Comparison of ENCODE assay signal across 8 cellular contexts in genomic region chr10:102853944-102854694, GRCh38. TPM values are rescaled to one million over a fixed set of nuclear protein-coding genes. Genes with fewer than 3 reads are reported as not detected.
DNase-seq lines count a peak whose midpoint lies in the region; ATAC-seq and TF ChIP-seq lines count a peak whose summit lies in the region.

BORCS7 (plus strand) TSS chr10:102854259; CDS start chr10:102854287, 28 bp downstream.

- H3K4me1 ChIP-seq in DND-41 (ENCODE audit: insufficient read depth, low read length) (peaks cover 20% of the 10 kb centered on the region), GM23248 (ENCODE audit: insufficient read depth) (peaks cover 20% of the 10 kb centered on the region)

- H3K4me2 ChIP-seq in DND-41 (ENCODE audit: insufficient read depth, low read length) (peak within 1 kb of the TSS; percentile 94), GM23248 (ENCODE audit: unreplicated experiment) (peak within 1 kb of the TSS; percentile 75)

- H3K27me3 Mint-ChIP-seq in activated T-helper 17 cell treated with anti-CD3 and anti-CD28 coated beads, Interleukin-2, amount 50 U/mL, for 72 hours, result no peaks in the 10 kb centered on the region
- H3K27me3 Mint-ChIP-seq in naive thymus-derived CD8-positive, alpha-beta T cell, result no peaks in the 10 kb centered on the region

- H3K4me1 Mint-ChIP-seq in activated T-helper 17 cell treated with anti-CD3 and anti-CD28 coated beads, Interleukin-2, amount 50 U/mL, for 72 hours, result no peaks in the 10 kb centered on the region
- H3K4me1 Mint-ChIP-seq in naive thymus-derived CD8-positive, alpha-beta T cell, result peaks cover 6 to 25% (median 21%) of the 10 kb centered on the region in 4 donors

- peak within 1 kb of the TSS; percentile 88 for H3K4me3 Mint-ChIP-seq in activated T-helper 17 cell treated with anti-CD3 and anti-CD28 coated beads, Interleukin-2, amount 50 U/mL, for 72 hours
- peak within 1 kb of the TSS; percentile 81 to 99 (median 92) for H3K4me3 Mint-ChIP-seq in naive thymus-derived CD8-positive, alpha-beta T cell

- no peaks in the 10 kb centered on the region for H3K36me3 ChIP-seq in DND-41 (ENCODE audit: insufficient read depth, low read length)
- H3K36me3 ChIP-seq in GM23248 (ENCODE audit: low read depth), result no peaks in the 10 kb centered on the region

- 5 to 7% methylated on average over 41 of the region's 41 CpGs for WGBS in GM23248 (ENCODE audit: low coverage in 1 of 2, low lambda C conversion rate in 2 of 2, missing lambda C conversion rate in 2 of 2), 2 experiments

- H3K79me2 ChIP-seq in DND-41 (ENCODE audit: insufficient read depth, low read length) (peaks cover 15% of the 10 kb centered on the region), GM23248 (ENCODE audit: insufficient read depth) (peaks cover 30% of the 10 kb centered on the region)

- H2AFZ ChIP-seq in DND-41 (ENCODE audit: low read depth, low read length), result peak within 1 kb of the TSS; percentile 95
- H2AFZ ChIP-seq in GM23248, result peak within 1 kb of the TSS; percentile 91

- in situ Hi-C loops in GM23248 (cut with MboI), result no loop called here

- H3F3A ChIP-seq in GM23248 (ENCODE audit: insufficient read depth), result peaks cover 16% of the 10 kb centered on the region

- H3K9me3 ChIP-seq in DND-41 (ENCODE audit: insufficient read depth, low read length, severe bottlenecking), result no peaks in the 10 kb centered on the region
- H3K9me3 ChIP-seq in GM23248 (ENCODE audit: low read depth), result no peaks in the 10 kb centered on the region

- peak; percentile 95 for DNase-seq in DND-41
- peak; percentile 97 for DNase-seq in GM23248
- peak; percentile 100 for DNase-seq in Kasumi-1 (lab: John Stamatoyannopoulos, UW)
- peak; percentile 94 for DNase-seq in RPMI7951 (ENCODE audit: low read depth)
- peak; percentile 97 for DNase-seq in fibroblast of mammary gland (ENCODE audit: low read depth)
- peak; percentile 59 to 93 (median 84) for DNase-seq in naive thymus-derived CD8-positive, alpha-beta T cell
- DNase-seq in stimulated activated naive CD4-positive, alpha-beta T cell (lab: John Stamatoyannopoulos, UW), result peak; percentile 74 to 97 (median 84)

- H4K20me1 ChIP-seq in DND-41 (ENCODE audit: insufficient read depth, low read length), result no peaks in the 10 kb centered on the region
- H4K20me1 ChIP-seq in GM23248 (ENCODE audit: insufficient read depth), result no peaks in the 10 kb centered on the region

- peak within 1 kb of the TSS; percentile 99 for H3K27ac ChIP-seq in DND-41 (ENCODE audit: low read length)
- peak within 1 kb of the TSS; percentile 94 for H3K27ac ChIP-seq in GM23248

- peak within 1 kb of the TSS; percentile 86 for H3K27ac Mint-ChIP-seq in activated T-helper 17 cell treated with anti-CD3 and anti-CD28 coated beads, Interleukin-2, amount 50 U/mL, for 72 hours
- H3K27ac Mint-ChIP-seq in naive thymus-derived CD8-positive, alpha-beta T cell, result peak within 1 kb of the TSS; percentile 97 to 99 (median 99)

- H3K9me2 ChIP-seq in GM23248 (ENCODE audit: insufficient read depth), result no peaks in the 10 kb centered on the region

- H3K36me3 Mint-ChIP-seq in activated T-helper 17 cell treated with anti-CD3 and anti-CD28 coated beads, Interleukin-2, amount 50 U/mL, for 72 hours (ENCODE audit: low read depth), result no peaks in the 10 kb centered on the region
- H3K36me3 Mint-ChIP-seq in naive thymus-derived CD8-positive, alpha-beta T cell, result peaks cover 0 to 8% (median 0%) of the 10 kb centered on the region in 3 donors

- ATAC-seq in DND-41 (ENCODE audit: insufficient read depth, low read depth), result peak; percentile 99
- ATAC-seq in activated T-helper 17 cell treated with anti-CD3 and anti-CD28 coated beads, Interleukin-2, amount 50 U/mL, for 72 hours (replicated peaks), result peak; percentile 99
- ATAC-seq in naive thymus-derived CD8-positive, alpha-beta T cell, result peak; percentile 99

- H3K4me3 ChIP-seq in DND-41 (ENCODE audit: low read depth in 1 of 2, low read length in 2 of 2) (peak within 1 kb of the TSS; percentile 75 to 84), GM23248 (peak within 1 kb of the TSS; percentile 97), fibroblast of mammary gland (ENCODE audit: control insufficient read depth, low read depth, low read length) (peak within 1 kb of the TSS; percentile 80)

- POLR2A ChIA-PET in naive thymus-derived CD8-positive, alpha-beta T cell (lab: Charles Lee), result interaction anchor here (0.6 to 1.0 kb wide), 2 partner anchors 110 to 350 kb away, joined by 3 read pairs; partner anchors contain the start of genes SUFU and WBP1L

- H3K27me3 ChIP-seq in DND-41 (ENCODE audit: insufficient read depth, low read length, poor library complexity) (no peaks in the 10 kb centered on the region), GM23248 (replicated peaks; ENCODE audit: insufficient read depth) (no peaks in the 10 kb centered on the region)

- TF ChIP-seq CTCF in DND-41 (IDR thresholded peaks at IDR 0.05; ENCODE audit: borderline replicate concordance, extremely low read depth, low read length, poor library complexity, severe bottlenecking), result no peak
- no peak for TF ChIP-seq CTCF in fibroblast of mammary gland (conservative IDR thresholded peaks at IDR 0.05; ENCODE audit: control insufficient read depth, insufficient read depth, low read depth, low read length)

- H3K9me3 Mint-ChIP-seq in activated T-helper 17 cell treated with anti-CD3 and anti-CD28 coated beads, Interleukin-2, amount 50 U/mL, for 72 hours, result no peaks in the 10 kb centered on the region
- H3K9me3 Mint-ChIP-seq in naive thymus-derived CD8-positive, alpha-beta T cell, result no peaks in the 10 kb centered on the region

- H3K9ac ChIP-seq in DND-41 (ENCODE audit: low read depth, low read length), result peak within 1 kb of the TSS; percentile 79
- peak within 1 kb of the TSS; percentile 97 for H3K9ac ChIP-seq in GM23248

RNA-seq across cellular contexts. Expression of gene BORCS7, which starts in this region (rescaled TPM):
- total RNA-seq in GM23248 (2014; rRNA removed; shearing (Covaris generic)), result 26.8 and 30.5 TPM in 2 replicates
- polyA plus RNA-seq in GM23248 (2016; fragmentation: Nextera tagmentation; extraction: Ambion mirVana), result 33.2 and 37.8 TPM in 2 replicates
- total RNA-seq in RPMI7951 (2014; rRNA removed; shearing (Covaris generic)), result 17.9 and 29.5 TPM in 2 replicates
- 10 to 100 TPM; 10.2 to 11.5 TPM for total RNA-seq in activated T-helper 17 cell treated with anti-CD3 and anti-CD28 coated beads, Interleukin-2, amount 50 U/mL, for 72 hours
- total RNA-seq in naive thymus-derived CD8-positive, alpha-beta T cell, result 10 to 100 TPM; 16.7 to 17.1 TPM
- 10 to 100 TPM; 34.8 to 61.7 (median 58.6) TPM for polyA plus RNA-seq in naive thymus-derived CD8-positive, alpha-beta T cell

Comparison
In these comparisons a context has a peak if more than half of its experiments do, and no peak if none do; other contexts are left out.
1. Peak in every context shown above with its lines: DNase-seq, ATAC-seq, H3K4me3 ChIP-seq and H3K27ac ChIP-seq.